In the genomic region with DNA sequence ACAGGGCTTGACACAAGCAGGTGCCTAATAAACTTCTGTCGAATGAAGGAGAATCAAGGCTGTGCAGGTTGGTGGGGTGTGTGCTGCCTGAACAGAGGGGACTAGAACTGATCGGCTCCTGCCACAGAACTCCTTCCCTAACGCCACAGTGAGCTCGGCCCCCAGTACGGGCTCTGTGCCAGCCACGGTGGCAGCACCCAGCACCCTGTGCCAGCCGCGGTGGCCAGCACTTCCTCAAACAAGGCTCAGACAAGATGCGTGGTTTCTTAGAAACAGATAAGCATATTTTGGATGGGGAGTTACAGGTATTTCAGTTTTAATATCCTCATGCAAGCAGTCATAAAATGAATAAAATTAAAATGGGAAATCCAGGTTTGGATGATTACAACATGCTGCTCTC, we compare ENCODE assay signal across 18 cellular contexts. TPM values are rescaled to one million over a fixed set of nuclear protein-coding genes. Genes with fewer than 3 reads are reported as not detected.
"Had no signal": no experiment of that assay in that cellular context is flagged by ENCODE, and none has a peak within 500 bp of the region (broad histone marks: within the 10 kb centered on the region; RNA-seq: fewer than 3 reads in every experiment).

No MANE protein-coding gene starts in this region.

- H3K4me1 ChIP-seq: heart left ventricle, testis, tibial nerve, upper lobe of right lung, vagina had no signal

- H3K27me3 ChIP-seq: ovary, testis, vagina had no signal

- H3K27ac ChIP-seq: coronary artery, heart left ventricle, ovary, testis, tibial nerve, upper lobe of right lung, vagina had no signal

- H3K36me3 ChIP-seq: heart left ventricle, ovary, tibial nerve, upper lobe of right lung, vagina had no signal

- H3K36me3 Mint-ChIP-seq: naive B cell had no signal

- H3K27ac Mint-ChIP-seq: naive B cell, progenitor cell of endocrine pancreas had no signal

- H3K4me3 ChIP-seq: coronary artery, heart left ventricle, ovary, testis, tibial nerve, upper lobe of right lung, vagina had no signal

- H3K9me3 ChIP-seq: heart left ventricle, ovary, testis, tibial nerve, upper lobe of right lung, vagina had no signal

- ATAC-seq: heart left ventricle; right cardiac atrium; stimulated activated naive CD8-positive, alpha-beta T cell treated with anti-CD3 and anti-CD28 coated beads, Interleukin-15, Interleukin-2, amounts not matched to agents 100 U/mL and 50 U/mL, for 24 hours; upper lobe of right lung had no signal

- DNase-seq: effector CD8-positive, alpha-beta T cell; heart left ventricle; hippocampal formation; kidney glomerular epithelial cell; naive B cell; ovary; right cardiac atrium; small intestine; stimulated activated CD4-positive, alpha-beta T cell treated with anti-CD3 and anti-CD28 coated beads, Interleukin-12 subunit alpha, Interleukin-12 subunit beta, amount 100 ng/mL, for 4 hours; stimulated activated naive CD8-positive, alpha-beta T cell treated with anti-CD3 and anti-CD28 coated beads, Interleukin-15, Interleukin-2, amounts not matched to agents 100 U/mL and 50 U/mL, for 24 hours; testis; upper lobe of right lung had no signal

RNA-seq across cellular contexts. Expression of a gene that starts 26.0 kb away (rescaled TPM):
- total RNA-seq: fibroblast of lung, glomerular endothelial cell had no signal
- polyA plus RNA-seq: fibroblast of lung, heart left ventricle had no signal
